ENCODE assay signal across 23 cellular contexts in genomic region chr4:83067058-83067639, GRCh38. TPM values are rescaled to one million over a fixed set of nuclear protein-coding genes. Genes with fewer than 3 reads are reported as not detected.
"Had no signal": no experiment of that assay in that cellular context is flagged by ENCODE, and none has a peak within 500 bp of the region (broad histone marks: within the 10 kb centered on the region; RNA-seq: fewer than 3 reads in every experiment).

No MANE protein-coding gene starts in this region.

- H3K36me3 Mint-ChIP-seq: activated naive CD4-positive, alpha-beta T cell treated with anti-CD3 and anti-CD28 coated beads, Interleukin-2, amount 50 U/mL, for 72 hours had no signal

- DNase-seq: activated B cell treated with CpG ODN at 0.5 μM for 24 hours; activated CD4-positive, alpha-beta memory T cell treated with anti-CD3 and anti-CD28 coated beads for 36 hours; activated CD4-positive, alpha-beta T cell treated with anti-CD3 and anti-CD28 coated beads for 4 hours; activated gamma-delta T cell treated with Interleukin-2 at 50 U/mL for 16 hours; activated T-cell treated with anti-CD3 and anti-CD28 coated beads for 4 hours; adrenal gland; cerebellar nuclear complex; effector CD4-positive, alpha-beta T cell; gastrocnemius medialis; head of caudate nucleus; kidney; left lung; right cardiac atrium; stimulated activated naive CD8-positive, alpha-beta T cell treated with anti-CD3 and anti-CD28 coated beads, Interleukin-15, Interleukin-2, amounts not matched to agents 100 U/mL and 50 U/mL, for 24 hours; transverse colon had no signal

- H3K27ac Mint-ChIP-seq: activated B cell treated with CpG ODN at 0.5 μM for 24 hours; activated CD4-positive, alpha-beta memory T cell treated with anti-CD3 and anti-CD28 coated beads for 36 hours; activated naive CD4-positive, alpha-beta T cell treated with anti-CD3 and anti-CD28 coated beads, Interleukin-2, amount 50 U/mL, for 72 hours; activated T-helper 1 cell treated with anti-CD3 and anti-CD28 coated beads, Interleukin-12 subunit alpha, Interleukin-12 subunit beta, Interleukin-2, Interleukin-4 antibody, amounts not matched to agents 30 ng/mL and 10 ng/mL and 1 ng/mL, durations not matched to agents 14 hours and 24 hours and 36 hours had no signal

- H3K4me3 Mint-ChIP-seq: activated B cell treated with CpG ODN at 0.5 μM for 24 hours; activated CD4-positive, alpha-beta memory T cell treated with anti-CD3 and anti-CD28 coated beads for 36 hours; activated T-helper 1 cell treated with anti-CD3 and anti-CD28 coated beads, Interleukin-12 subunit alpha, Interleukin-12 subunit beta, Interleukin-2, Interleukin-4 antibody, amounts not matched to agents 30 ng/mL and 10 ng/mL and 1 ng/mL, durations not matched to agents 14 hours and 24 hours and 36 hours; neural crest cell had no signal

- H3K4me1 Mint-ChIP-seq: activated B cell treated with CpG ODN at 0.5 μM for 24 hours had no signal

- H3K27me3 Mint-ChIP-seq: activated B cell treated with CpG ODN at 0.5 μM for 24 hours; activated CD4-positive, alpha-beta memory T cell treated with anti-CD3 and anti-CD28 coated beads for 36 hours had no signal

- ATAC-seq: activated naive CD4-positive, alpha-beta T cell treated with anti-CD3 and anti-CD28 coated beads, Interleukin-2, amount 50 U/mL, for 72 hours; left lung; right cardiac atrium; stimulated activated naive CD8-positive, alpha-beta T cell treated with anti-CD3 and anti-CD28 coated beads, Interleukin-15, Interleukin-2, amounts not matched to agents 100 U/mL and 50 U/mL, for 24 hours had no signal

- H3K9me3 ChIP-seq: adrenal gland, gastrocnemius medialis, left lung, prostate gland, transverse colon, vagina had no signal

- H3K4me1 ChIP-seq: adrenal gland, gastrocnemius medialis, left lung, prostate gland, vagina had no signal

- FAIRE-seq: astrocyte, bronchial epithelial cell, kidney had no signal

- H3K27ac ChIP-seq: adrenal gland, left lung, prostate gland, skin epidermis, transverse colon, vagina had no signal

- H3K9me3 Mint-ChIP-seq: activated B cell treated with CpG ODN at 0.5 μM for 24 hours; activated CD4-positive, alpha-beta memory T cell treated with anti-CD3 and anti-CD28 coated beads for 36 hours; activated naive CD4-positive, alpha-beta T cell treated with anti-CD3 and anti-CD28 coated beads, Interleukin-2, amount 50 U/mL, for 72 hours; activated T-helper 1 cell treated with anti-CD3 and anti-CD28 coated beads, Interleukin-12 subunit alpha, Interleukin-12 subunit beta, Interleukin-2, Interleukin-4 antibody, amounts not matched to agents 30 ng/mL and 10 ng/mL and 1 ng/mL, durations not matched to agents 14 hours and 24 hours and 36 hours; neural crest cell had no signal

- H3K4me3 ChIP-seq: adrenal gland, gastrocnemius medialis, left lung, prostate gland, skin epidermis, transverse colon, vagina had no signal

- H3K27me3 ChIP-seq: adrenal gland, gastrocnemius medialis, left lung, transverse colon, vagina had no signal

- H3K36me3 ChIP-seq: prostate gland had no signal

RNA-seq across cellular contexts. Expression of gene PLAC8, which starts 47.4 kb away (rescaled TPM):
- total RNA-seq: vagina had no signal
